ENCODE assay signal across 8 cellular contexts in genomic region chr6:43817192-43817591, GRCh38. TPM values are rescaled to one million over a fixed set of nuclear protein-coding genes. Genes with fewer than 3 reads are reported as not detected.
DNase-seq lines count a peak whose midpoint lies in the region; ATAC-seq, FAIRE-seq and TF ChIP-seq lines count a peak whose summit lies in the region.

No MANE protein-coding gene starts in this region.

- ATAC-seq in PC-3 (peak; percentile 89), pancreas (peak; percentile 50 to 89 (median 76)), GM19324 (IDR thresholded peaks at IDR 0.05; ENCODE audit: low FRiP score, unreplicated experiment) (no peak)

- POLR2A ChIA-PET in PC-3 (lab: Charles Lee; ENCODE audit: unreplicated experiment) = no interaction called here

- no peak overlapping the region for H3K27ac ChIP-seq in PC-3 (ENCODE audit: low read length)
- no peak overlapping the region for H3K27ac ChIP-seq in colonic mucosa
- no peak overlapping the region for H3K27ac ChIP-seq in pancreas

- FAIRE-seq in pancreas (lab: Jason Lieb, UNC) = no peak

- H2AFZ ChIP-seq in PC-3 (ENCODE audit: low read length) = peak overlapping the region; percentile 35; the same call in 1 of the 2 replicates

- H3K4me3 ChIP-seq in PC-3 (ENCODE audit: low read length) = no peak overlapping the region
- no peak overlapping the region for H3K4me3 ChIP-seq in colonic mucosa
- no peak overlapping the region for H3K4me3 ChIP-seq in pancreas

- H3K79me2 ChIP-seq in PC-3 (ENCODE audit: low read length) = no peaks in the 10 kb centered on the region

- CTCF ChIA-PET in PC-3 (lab: Charles Lee) = no interaction called here

- no peaks in the 10 kb centered on the region for H3K9me2 ChIP-seq in PC-3 (replicated peaks; ENCODE audit: low read length)

- no peaks in the 10 kb centered on the region for H3K9me3 ChIP-seq in PC-3 (ENCODE audit: low read length)
- no peaks in the 10 kb centered on the region for H3K9me3 ChIP-seq in colonic mucosa
- H3K9me3 ChIP-seq in pancreas = no peaks in the 10 kb centered on the region

- intact Hi-C loops in PC-3 (cut with micrococcal nuclease) (no loop called here), colonic mucosa (cut with DNase I) (no loop called here), pancreas (cut with DNase I) (no loop called here)

- H3K9ac ChIP-seq in PC-3 (ENCODE audit: low read length) (no peak overlapping the region), colonic mucosa (ENCODE audit: low read depth in 2 of 2, low read length in 2 of 2) (no peak overlapping the region)

- no peaks in the 10 kb centered on the region for H3K36me3 ChIP-seq in PC-3 (ENCODE audit: low read depth, low read length)
- H3K36me3 ChIP-seq in colonic mucosa = no peaks in the 10 kb centered on the region
- H3K36me3 ChIP-seq in pancreas = no peaks in the 10 kb centered on the region

- TF ChIP-seq CTCF in PC-3 (conservative IDR thresholded peaks at IDR 0.05; ENCODE audit: low read depth, low read length) (peak; percentile 61), colonic mucosa (IDR thresholded peaks at IDR 0.05) (no peak), pancreas (IDR thresholded peaks at IDR 0.05) (peak in 1 of 4 donors; percentile 12)

- no peaks in the 10 kb centered on the region for H4K20me1 ChIP-seq in PC-3 (ENCODE audit: low read length)

- no peaks in the 10 kb centered on the region for H3K27me3 ChIP-seq in PC-3 (ENCODE audit: low read length)
- no peaks in the 10 kb centered on the region for H3K27me3 ChIP-seq in colonic mucosa
- H3K27me3 ChIP-seq in pancreas = no peaks in the 10 kb centered on the region

- H3K4me2 ChIP-seq in PC-3 (ENCODE audit: low read length) = no peak overlapping the region

- H3K4me1 ChIP-seq in PC-3 (ENCODE audit: insufficient read depth, low read length) (no peaks in the 10 kb centered on the region), colonic mucosa (peaks cover 14% of the 10 kb centered on the region), pancreas (peaks cover 0 to 2% (median 0%) of the 10 kb centered on the region in 3 donors)

- BruUV-seq in PC-3 (replicated peaks; lab: Mats Ljungman, UMichigan) = no TSS peak

- DNase-seq in activated naive CD4-positive, alpha-beta T cell treated with Interleukin-2 at 50 U/mL for 16 hours = peak; percentile 24
- DNase-seq in activated naive CD4-positive, alpha-beta T cell (lab: John Stamatoyannopoulos, UW) = no peak
- DNase-seq in PC-3 = peak; percentile 55
- peak; percentile 51 for DNase-seq in colonic mucosa
- peak in 3 of 6 donors; percentile 51 to 69 (median 64) for DNase-seq in pancreas
- DNase-seq in SHP77 (lab: John Stamatoyannopoulos, UW) = no peak
- no peak for DNase-seq in putamen (ENCODE audit: low spot score)

- WGBS in pancreas, 2 donors = 51 to 54% methylated on average over 4 of the region's 4 CpGs

- no peaks in the 10 kb centered on the region for H3F3A ChIP-seq in PC-3 (ENCODE audit: low read length, unreplicated experiment)

RNA-seq across cellular contexts. Expression of gene VEGFA, which starts 47.2 kb away (rescaled TPM):
- total RNA-seq in PC-3 (2014; rRNA removed) (146 and 190 TPM in 2 replicates), colonic mucosa (100 to 1,000 TPM; 113 to 216 TPM), pancreas (100 to 1,000 TPM in 1 of 6 donors, 10 to 100 TPM in 5; 55.2 to 127 (median 90.0) TPM)
- 100 to 1,000 TPM; 158 to 206 TPM for polyA plus RNA-seq in pancreas

Comparison
In these comparisons a context has a peak if more than half of its experiments do, and no peak if none do; other contexts are left out.
1. DNase-seq: peak in activated naive CD4-positive, alpha-beta T cell treated with Interleukin-2 at 50 U/mL for 16 hours (single experiment), PC-3 (single experiment) and colonic mucosa (single experiment); none in activated naive CD4-positive, alpha-beta T cell (0 of 4), SHP77 (0 of 2) and putamen (single experiment).